Comparison of ENCODE assay signal across 1 cellular context in the genomic region with DNA sequence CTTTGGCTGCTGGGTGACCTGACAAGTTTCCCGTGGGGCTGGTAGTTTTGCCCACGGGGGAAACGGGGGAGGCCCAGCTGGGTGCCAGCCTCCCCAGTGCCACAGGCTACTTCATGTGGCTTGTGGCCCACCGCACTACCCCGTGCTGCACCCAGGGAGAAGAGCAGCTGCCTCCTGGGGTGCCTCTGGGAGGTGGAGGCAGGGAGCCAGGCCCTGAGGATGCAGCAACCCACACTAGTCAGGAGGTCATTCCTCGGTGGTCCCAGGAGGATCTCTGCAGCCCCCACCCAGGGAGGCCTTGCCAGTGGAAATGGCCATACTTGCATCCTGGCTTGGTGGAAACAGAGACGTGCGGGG.
TF ChIP-seq lines count a peak whose summit lies in the region.

No MANE protein-coding gene starts in this region.

TF ChIP-seq in endothelial cell of umbilical vein, 7 proteins besides CTCF, POLR2A, EP300 and RAD21:
- TF ChIP-seq MYC (IDR thresholded peaks at IDR 0.05; ENCODE audit: low read depth, low read length) (no peak), MAX (IDR thresholded peaks at IDR 0.05; ENCODE audit: insufficient read depth, insufficient read length) (no peak), EZH2 (IDR thresholded peaks at IDR 0.05; ENCODE audit: borderline replicate concordance, low read depth, low read length, severe bottlenecking) (no peak)
